ENCODE assay signal across 9 cellular contexts in the genomic region with DNA sequence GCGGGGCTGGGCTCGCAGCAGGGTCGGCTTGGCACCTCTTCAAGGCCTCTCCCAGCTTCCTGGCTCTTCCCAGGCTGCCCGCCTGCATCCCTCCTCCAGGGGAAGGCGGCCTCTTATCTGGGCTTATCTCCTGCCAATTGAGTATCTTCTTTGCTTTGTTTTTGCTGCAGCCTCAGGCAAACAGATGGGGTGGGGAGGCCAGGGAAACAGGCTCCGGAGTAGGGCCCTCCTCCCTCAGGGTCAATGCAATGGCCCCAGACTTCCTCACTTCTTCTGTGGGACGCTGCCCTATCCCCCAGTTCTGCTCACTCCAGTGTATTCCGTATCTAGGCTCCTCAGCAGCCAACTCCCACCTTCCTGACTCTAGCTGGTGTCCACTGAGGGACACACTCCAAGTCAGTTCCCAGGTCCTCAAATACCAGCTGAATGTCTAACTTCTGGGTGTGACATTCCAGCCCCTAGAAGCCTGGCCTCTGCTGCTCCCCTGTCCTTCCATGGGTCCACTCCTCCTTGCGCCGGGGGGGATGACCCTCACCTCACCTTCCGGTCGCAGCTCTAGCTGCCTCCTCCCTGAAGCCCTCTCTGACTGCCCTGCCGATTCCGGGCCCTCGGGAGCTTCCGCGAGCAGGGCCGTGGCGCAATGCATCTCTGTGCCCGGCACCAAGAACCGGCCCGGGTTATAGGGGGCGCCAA. TPM values are rescaled to one million over a fixed set of nuclear protein-coding genes. Genes with fewer than 3 reads are reported as not detected.
DNase-seq lines count a peak whose midpoint lies in the region; ATAC-seq and TF ChIP-seq lines count a peak whose summit lies in the region.
"Had no signal": no experiment of that assay in that cellular context is flagged by ENCODE, and none has a peak within 500 bp of the region (broad histone marks: within the 10 kb centered on the region; RNA-seq: fewer than 3 reads in every experiment).

No MANE protein-coding gene starts in this region.

- TF ChIP-seq EP300 in suprapubic skin (IDR thresholded peaks at IDR 0.05): no peak

- H3K4me1 ChIP-seq in HUES6 (ENCODE audit: control insufficient read depth, insufficient read depth, low read length): peaks cover 17% of the 10 kb centered on the region
- peaks cover 37% of the 10 kb centered on the region for H3K4me1 ChIP-seq in suprapubic skin

- TF ChIP-seq POLR2A in suprapubic skin (IDR thresholded peaks at IDR 0.05): no peak

- peaks cover 37% of the 10 kb centered on the region for H3K36me3 Mint-ChIP-seq in effector memory CD8-positive, alpha-beta T cell (ENCODE audit: insufficient read depth)

- H3K4me3 Mint-ChIP-seq in effector memory CD8-positive, alpha-beta T cell: peak overlapping the region; percentile 96 to 97

- no peaks in the 10 kb centered on the region for H3K9me3 Mint-ChIP-seq in effector memory CD8-positive, alpha-beta T cell

- peak; percentile 7 for ATAC-seq in GM19438 (IDR thresholded peaks at IDR 0.05; ENCODE audit: low read depth, unreplicated experiment)
- ATAC-seq in effector memory CD8-positive, alpha-beta T cell (replicated peaks): no peak

- peak overlapping the region; percentile 88 for H3K9ac ChIP-seq in HUES6 (ENCODE audit: low read length)

- DNase-seq in Caki2 (ENCODE audit: low read depth) (peak; percentile 50), T-helper 2 cell (peak in 3 of 5 experiments; percentile 24 to 62 (median 30)), midbrain (lab: John Stamatoyannopoulos, UW) (peak; percentile 14), suprapubic skin (ENCODE audit: low spot score in 2 of 2) (no peak), NCI-H1048 (lab: John Stamatoyannopoulos, UW) (no peak)
- DNase-seq in effector memory CD8-positive, alpha-beta T cell: no peak

- H3K27ac ChIP-seq in HUES6 (ENCODE audit: low read depth, low read length) (peak overlapping the region; percentile 82), suprapubic skin (peak overlapping the region; percentile 95)

- no peaks in the 10 kb centered on the region for H3K27me3 ChIP-seq in HUES6 (ENCODE audit: control insufficient read depth, insufficient read depth, low read length)
- no peaks in the 10 kb centered on the region for H3K27me3 ChIP-seq in suprapubic skin

- H3K27ac Mint-ChIP-seq in effector memory CD8-positive, alpha-beta T cell: peak overlapping the region; percentile 96 to 98

- peak overlapping the region; percentile 87 for H3K4me3 ChIP-seq in HUES6 (ENCODE audit: low read depth, low read length)
- H3K4me3 ChIP-seq in suprapubic skin: peak overlapping the region; percentile 69

- H3K36me3 ChIP-seq in HUES6 (ENCODE audit: control insufficient read depth, insufficient read depth, low read length) (peaks cover 31% of the 10 kb centered on the region), suprapubic skin (peaks cover 27% of the 10 kb centered on the region)

- H3K9me3 ChIP-seq in HUES6 (ENCODE audit: control insufficient read depth, insufficient read depth, low read depth, low read length): no peaks in the 10 kb centered on the region
- no peaks in the 10 kb centered on the region for H3K9me3 ChIP-seq in suprapubic skin

- peaks cover 18 to 24% of the 10 kb centered on the region in 2 donors for H3K4me1 Mint-ChIP-seq in effector memory CD8-positive, alpha-beta T cell (ENCODE audit: low read depth in 2 of 2)

- in situ Hi-C loops in Caki2 (cut with HindIII; ENCODE audit: low pct_unique_long_range_greater_than_20kb, low sequenced_read_pairs): no loop called here

- no peaks in the 10 kb centered on the region for H3K27me3 Mint-ChIP-seq in effector memory CD8-positive, alpha-beta T cell

- TF ChIP-seq CTCF in suprapubic skin (IDR thresholded peaks at IDR 0.05): no peak

- WGBS in suprapubic skin: 4% methylated on average over 13 of the region's 23 CpGs

RNA-seq across cellular contexts. Expression of a gene that starts 15.6 kb away (rescaled TPM):
- 122 and 141 TPM in 2 replicates for total RNA-seq in Caki2 (2014; rRNA removed; shearing (Covaris generic); ENCODE audit: low replicate concordance)
- 10 to 100 TPM; 57.1 to 71.9 (median 64.4) TPM for total RNA-seq in suprapubic skin

RNA-seq across cellular contexts. Expression of a gene that starts 16.8 kb away (rescaled TPM):
- total RNA-seq in Caki2 (2014; rRNA removed; shearing (Covaris generic); ENCODE audit: low replicate concordance): 9.6 and 31.9 TPM in 2 replicates
- total RNA-seq in suprapubic skin: 10 to 100 TPM; 17.8 to 30.0 (median 19.7) TPM

RNA-seq across cellular contexts. Expression of a gene that starts 17.5 kb away (rescaled TPM):
- 16.5 and 18.6 TPM in 2 replicates for total RNA-seq in Caki2 (2014; rRNA removed; shearing (Covaris generic); ENCODE audit: low replicate concordance)
- total RNA-seq in suprapubic skin: 10 to 100 TPM; 33.3 to 46.9 (median 36.3) TPM

RNA-seq across cellular contexts. Expression of a gene that starts 22.1 kb away (rescaled TPM):
- 413 and 431 TPM in 2 replicates for total RNA-seq in Caki2 (2014; rRNA removed; shearing (Covaris generic); ENCODE audit: low replicate concordance)
- total RNA-seq in suprapubic skin: 100 to 1,000 TPM; 127 to 220 (median 158) TPM

RNA-seq across cellular contexts. Expression of a gene that starts 22.3 kb away (rescaled TPM):
- total RNA-seq in Caki2 (2014; rRNA removed; shearing (Covaris generic); ENCODE audit: low replicate concordance): not detected in 2 replicates
- total RNA-seq in suprapubic skin: not detected
- total RNA-seq: activated CD8-positive, alpha-beta memory T cell treated with anti-CD3 and anti-CD28 coated beads for 36 hours had no signal

Comparison
In these comparisons a context has a peak if more than half of its experiments do, and no peak if none do; other contexts are left out.
1. DNase-seq: peak in Caki2 (single experiment), T-helper 2 cell (3 of 5) and midbrain (single experiment); none in effector memory CD8-positive, alpha-beta T cell (0 of 3), suprapubic skin (0 of 2) and NCI-H1048 (single experiment).